In the genomic region with DNA sequence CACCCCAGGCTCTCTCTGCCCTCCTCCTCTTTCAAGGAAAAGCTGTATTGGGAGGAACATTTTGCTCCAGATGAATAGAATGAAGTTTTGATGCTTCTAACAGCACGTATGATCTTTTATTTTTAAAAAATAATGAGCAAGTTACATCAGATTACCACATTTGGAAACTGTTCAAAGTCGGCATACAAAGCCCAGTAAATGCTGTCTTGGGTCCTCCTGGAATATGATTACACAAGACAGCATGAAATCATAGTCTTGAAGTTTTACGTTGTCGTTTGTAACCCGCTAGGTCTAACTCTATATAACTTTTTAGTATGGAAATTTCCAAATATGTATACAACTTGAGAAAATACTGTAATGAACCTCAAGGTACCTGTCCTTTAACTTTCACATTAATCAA, we compare ENCODE assay signal across 1 cellular context.
TF ChIP-seq lines count a peak whose summit lies in the region.

No MANE protein-coding gene starts in this region.

TF ChIP-seq in GM23338, 12 proteins besides CTCF, POLR2A, EP300 and RAD21 (continued from another document):
- no peak for TF ChIP-seq ZNF462 (CRISPR knock-in tag; IDR thresholded peaks at IDR 0.05)
- TF ChIP-seq POLR2AphosphoS5 (IDR thresholded peaks at IDR 0.05; ENCODE audit: low read depth) = no peak
- TF ChIP-seq ZNF114 (CRISPR knock-in tag; IDR thresholded peaks at IDR 0.05) = no peak
- no peak for TF ChIP-seq STAT1 (IDR thresholded peaks at IDR 0.05; ENCODE audit: unreplicated experiment)
- no peak for TF ChIP-seq EZH2phosphoT487 (IDR thresholded peaks at IDR 0.05; ENCODE audit: unreplicated experiment)
TF ChIP-seq in GM23338: peak in this region for 0.
